ENCODE assay signal across 20 cellular contexts in the genomic region with DNA sequence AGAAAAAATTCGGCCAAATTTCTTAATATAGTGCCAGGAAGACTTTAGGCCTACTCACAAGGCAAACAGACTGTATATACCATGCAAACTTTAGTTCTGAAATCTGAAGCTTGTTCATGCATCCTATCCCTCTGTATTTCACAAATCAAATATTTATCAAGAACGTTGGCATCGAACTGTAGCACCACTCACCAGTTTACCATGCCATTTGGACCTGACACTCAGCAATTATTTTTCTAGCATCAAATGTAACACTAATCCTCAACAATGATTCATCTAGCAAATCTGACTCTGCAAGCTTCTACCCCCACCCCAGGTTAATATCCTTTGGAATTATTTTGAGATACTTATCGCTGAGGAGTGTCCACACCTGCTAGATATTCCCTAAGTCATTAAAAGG.
"Had no signal": no experiment of that assay in that cellular context is flagged by ENCODE, and none has a peak within 500 bp of the region (broad histone marks: within the 10 kb centered on the region; RNA-seq: fewer than 3 reads in every experiment).

No MANE protein-coding gene starts in this region.

- H3K36me3 Mint-ChIP-seq: activated CD4-positive, alpha-beta memory T cell treated with anti-CD3 and anti-CD28 coated beads for 36 hours; activated CD8-positive, alpha-beta memory T cell treated with anti-CD3 and anti-CD28 coated beads, Interleukin-2, amount 10 ng/mL, durations not matched to agents 7 days and 5 days; naive thymus-derived CD8-positive, alpha-beta T cell; stimulated activated memory B cell treated with anti-CD40 and anti-IgM and Interleukin-4, amounts not matched to agents 10 μg/mL and 1 μg/mL and 100 μg/mL, for 72 hours had no signal

- H3K27ac Mint-ChIP-seq: activated CD4-positive, alpha-beta memory T cell treated with anti-CD3 and anti-CD28 coated beads for 36 hours; activated CD4-positive, alpha-beta T cell treated with anti-CD3 and anti-CD28 coated beads for 36 hours; activated CD8-positive, alpha-beta memory T cell treated with anti-CD3 and anti-CD28 coated beads, Interleukin-2, amount 10 ng/mL, durations not matched to agents 7 days and 5 days; activated naive CD4-positive, alpha-beta T cell treated with anti-CD3 and anti-CD28 coated beads for 36 hours; activated naive CD8-positive, alpha-beta T cell treated with anti-CD3 and anti-CD28 coated beads, Interleukin-2, amount 50 U/mL, for 24 hours; activated T-helper 2 cell treated with anti-CD3 and anti-CD28 coated beads, Interferon-gamma antibody, Interleukin-2, Interleukin-4, amounts not matched to agents 10 μg/mL and 5 μg/mL and 100 μg/mL, durations not matched to agents 14 hours and 24 hours and 36 hours; naive thymus-derived CD8-positive, alpha-beta T cell; stimulated activated memory B cell treated with anti-CD40 and anti-IgM and Interleukin-4, amounts not matched to agents 10 μg/mL and 1 μg/mL and 100 μg/mL, for 72 hours had no signal

- H3K9ac ChIP-seq: parathyroid adenoma had no signal

- H3K79me2 ChIP-seq: parathyroid adenoma had no signal

- H3K27me3 Mint-ChIP-seq: activated CD4-positive, alpha-beta memory T cell treated with anti-CD3 and anti-CD28 coated beads for 36 hours; activated CD4-positive, alpha-beta T cell treated with anti-CD3 and anti-CD28 coated beads for 36 hours; activated CD8-positive, alpha-beta memory T cell treated with anti-CD3 and anti-CD28 coated beads, Interleukin-2, amount 10 ng/mL, durations not matched to agents 7 days and 5 days; activated naive CD8-positive, alpha-beta T cell treated with anti-CD3 and anti-CD28 coated beads, Interleukin-2, amount 50 U/mL, for 24 hours; naive thymus-derived CD8-positive, alpha-beta T cell; stimulated activated memory B cell treated with anti-CD40 and anti-IgM and Interleukin-4, amounts not matched to agents 10 μg/mL and 1 μg/mL and 100 μg/mL, for 72 hours had no signal

- H3K4me1 ChIP-seq: ascending aorta, breast epithelium, parathyroid adenoma, thyroid gland had no signal

- DNase-seq: activated CD4-positive, alpha-beta memory T cell treated with anti-CD3 and anti-CD28 coated beads for 36 hours; activated CD4-positive, alpha-beta T cell treated with anti-CD3 and anti-CD28 coated beads for 36 hours; activated CD8-positive, alpha-beta memory T cell treated with anti-CD3 and anti-CD28 coated beads, Interleukin-2, amount 10 ng/mL, durations not matched to agents 7 days and 5 days; activated naive CD4-positive, alpha-beta T cell treated with anti-CD3 and anti-CD28 coated beads for 36 hours; activated naive CD8-positive, alpha-beta T cell treated with anti-CD3 and anti-CD28 coated beads, Interleukin-2, amount 50 U/mL, for 24 hours; activated T-cell treated with anti-CD3 and anti-CD28 coated beads, Interleukin-2, amount 50 U/mL, for 1 hour; cerebellar nuclear complex; effector CD8-positive, alpha-beta T cell; foreskin melanocyte; mesenchymal stem cell; naive thymus-derived CD8-positive, alpha-beta T cell; thyroid gland; WERI-Rb-1 had no signal

- H3K36me3 ChIP-seq: ascending aorta, breast epithelium, neutrophil, thyroid gland, WERI-Rb-1 had no signal

- ATAC-seq: activated CD4-positive, alpha-beta T cell treated with anti-CD3 and anti-CD28 coated beads for 36 hours; activated CD8-positive, alpha-beta memory T cell treated with anti-CD3 and anti-CD28 coated beads, Interleukin-2, amount 10 ng/mL, durations not matched to agents 7 days and 5 days; activated naive CD8-positive, alpha-beta T cell treated with anti-CD3 and anti-CD28 coated beads, Interleukin-2, amount 50 U/mL, for 24 hours; naive thymus-derived CD8-positive, alpha-beta T cell; stimulated activated memory B cell treated with anti-CD40 and anti-IgM and Interleukin-4, amounts not matched to agents 10 μg/mL and 1 μg/mL and 100 μg/mL, for 72 hours had no signal

- H2AFZ ChIP-seq: parathyroid adenoma had no signal

- H3K4me3 ChIP-seq: ascending aorta, breast epithelium, thyroid gland had no signal

- H3K4me1 Mint-ChIP-seq: activated CD4-positive, alpha-beta T cell treated with anti-CD3 and anti-CD28 coated beads for 36 hours; activated CD8-positive, alpha-beta memory T cell treated with anti-CD3 and anti-CD28 coated beads, Interleukin-2, amount 10 ng/mL, durations not matched to agents 7 days and 5 days; activated naive CD8-positive, alpha-beta T cell treated with anti-CD3 and anti-CD28 coated beads, Interleukin-2, amount 50 U/mL, for 24 hours; naive thymus-derived CD8-positive, alpha-beta T cell; stimulated activated memory B cell treated with anti-CD40 and anti-IgM and Interleukin-4, amounts not matched to agents 10 μg/mL and 1 μg/mL and 100 μg/mL, for 72 hours had no signal

- H3K27ac ChIP-seq: ascending aorta, breast epithelium, epithelial cell of prostate, neutrophil, parathyroid adenoma, thyroid gland, WERI-Rb-1 had no signal

- H3K4me3 Mint-ChIP-seq: activated CD4-positive, alpha-beta memory T cell treated with anti-CD3 and anti-CD28 coated beads for 36 hours; activated CD4-positive, alpha-beta T cell treated with anti-CD3 and anti-CD28 coated beads for 36 hours; activated CD8-positive, alpha-beta memory T cell treated with anti-CD3 and anti-CD28 coated beads, Interleukin-2, amount 10 ng/mL, durations not matched to agents 7 days and 5 days; activated naive CD4-positive, alpha-beta T cell treated with anti-CD3 and anti-CD28 coated beads for 36 hours; activated naive CD8-positive, alpha-beta T cell treated with anti-CD3 and anti-CD28 coated beads, Interleukin-2, amount 50 U/mL, for 24 hours; naive thymus-derived CD8-positive, alpha-beta T cell; stimulated activated memory B cell treated with anti-CD40 and anti-IgM and Interleukin-4, amounts not matched to agents 10 μg/mL and 1 μg/mL and 100 μg/mL, for 72 hours had no signal

- H3K27me3 ChIP-seq: ascending aorta, breast epithelium, neutrophil, thyroid gland had no signal

- H3K9me3 ChIP-seq: ascending aorta, breast epithelium, neutrophil, thyroid gland had no signal
